ENCODE assay signal across 17 cellular contexts in genomic region chr3:187979543-187979942, GRCh38.
DNase-seq lines count a peak whose midpoint lies in the region; ATAC-seq and TF ChIP-seq lines count a peak whose summit lies in the region.
"Had no signal": no experiment of that assay in that cellular context is flagged by ENCODE, and none has a peak within 500 bp of the region (broad histone marks: within the 10 kb centered on the region; RNA-seq: fewer than 3 reads in every experiment).

No MANE protein-coding gene starts in this region.

- no peak for TF ChIP-seq POLR2A in Peyer's patch (IDR thresholded peaks at IDR 0.05)

- POLR2A ChIA-PET in CD8-positive, alpha-beta memory T cell (lab: Charles Lee): no interaction called here

- H3K4me3 Mint-ChIP-seq in CD8-positive, alpha-beta memory T cell: peak overlapping the region in 3 of 7 donors; percentile 3 to 64 (median 27)
- H3K4me3 Mint-ChIP-seq in activated naive CD8-positive, alpha-beta T cell treated with anti-CD3 and anti-CD28 coated beads for 36 hours: no peak overlapping the region
- H3K4me3 Mint-ChIP-seq: nephron had no signal

- CTCF ChIA-PET in CD8-positive, alpha-beta memory T cell (lab: Charles Lee): interaction anchor here (0.8 to 1.7 kb wide), 4 partner anchors 13 to 1062 kb away, joined by 3 to 5 read pairs (median 4); no protein-coding TSS in a partner anchor

- H3K4me2 ChIP-seq in BLaER1: peak overlapping the region; percentile 80

- H4K20me1 ChIP-seq in BLaER1: no peaks in the 10 kb centered on the region

- no peaks in the 10 kb centered on the region for H3K27me3 Mint-ChIP-seq in CD8-positive, alpha-beta memory T cell
- no peaks in the 10 kb centered on the region for H3K27me3 Mint-ChIP-seq in activated naive CD8-positive, alpha-beta T cell treated with anti-CD3 and anti-CD28 coated beads for 36 hours

- no peaks in the 10 kb centered on the region for H3K36me3 Mint-ChIP-seq in CD8-positive, alpha-beta memory T cell
- peaks cover 9% of the 10 kb centered on the region for H3K36me3 Mint-ChIP-seq in activated naive CD8-positive, alpha-beta T cell treated with anti-CD3 and anti-CD28 coated beads for 36 hours

- no peak for ATAC-seq in HG02870 (IDR thresholded peaks at IDR 0.05; ENCODE audit: unreplicated experiment)
- ATAC-seq: HCT116 had no signal

- DNase-seq in CD8-positive, alpha-beta memory T cell: peak in 2 of 5 donors; percentile 21 to 30
- DNase-seq in Peyer's patch: peak in 2 of 3 donors; percentile 85
- DNase-seq in activated naive CD8-positive, alpha-beta T cell treated with anti-CD3 and anti-CD28 coated beads for 36 hours: no peak
- DNase-seq in SKM-1 treated with dmso at 0.1 percent for 144 hours (lab: John Stamatoyannopoulos, UW; ENCODE audit: unreplicated experiment): no peak
- DNase-seq in GM13976 (ENCODE audit: low spot score): no peak
- DNase-seq in OCI-M1 (lab: John Stamatoyannopoulos, UW): no peak
- DNase-seq: BE2C, dorsolateral prefrontal cortex, left ventricle myocardium inferior, NCI-H2081, SJCRH30, thyroid gland had no signal

- H3K9me3 ChIP-seq in BLaER1: peaks cover 6% of the 10 kb centered on the region; the same call in 1 of the 2 replicates
- no peaks in the 10 kb centered on the region for H3K9me3 ChIP-seq in CD8-positive, alpha-beta memory T cell (ENCODE audit: low read length)
- H3K9me3 ChIP-seq in Peyer's patch: no peaks in the 10 kb centered on the region
- H3K9me3 ChIP-seq: BE2C, SJCRH30, thyroid gland had no signal

- H3K36me3 ChIP-seq in BLaER1 (no peaks in the 10 kb centered on the region), Peyer's patch (no peaks in the 10 kb centered on the region)
- H3K36me3 ChIP-seq in CD8-positive, alpha-beta memory T cell (ENCODE audit: insufficient read depth, low read length): no peaks in the 10 kb centered on the region
- H3K36me3 ChIP-seq: BE2C, left ventricle myocardium inferior, SJCRH30, thyroid gland had no signal

- H3K27me3 ChIP-seq in BLaER1: no peaks in the 10 kb centered on the region
- no peaks in the 10 kb centered on the region for H3K27me3 ChIP-seq in CD8-positive, alpha-beta memory T cell (ENCODE audit: insufficient read depth, low read length, poor library complexity, severe bottlenecking)
- H3K27me3 ChIP-seq in Peyer's patch: no peaks in the 10 kb centered on the region
- H3K27me3 ChIP-seq: BE2C, dorsolateral prefrontal cortex, SJCRH30, thyroid gland had no signal

- peaks cover 51 to 64% (median 58%) of the 10 kb centered on the region in 3 donors for H3K4me1 Mint-ChIP-seq in CD8-positive, alpha-beta memory T cell
- peaks cover 54% of the 10 kb centered on the region for H3K4me1 Mint-ChIP-seq in activated naive CD8-positive, alpha-beta T cell treated with anti-CD3 and anti-CD28 coated beads for 36 hours

- peak overlapping the region; percentile 21 to 88 (median 41) for H3K27ac Mint-ChIP-seq in CD8-positive, alpha-beta memory T cell
- H3K27ac Mint-ChIP-seq in activated naive CD8-positive, alpha-beta T cell treated with anti-CD3 and anti-CD28 coated beads for 36 hours: peak overlapping the region; percentile 55
- H3K27ac Mint-ChIP-seq: nephron had no signal

- in situ Hi-C loops in GM13976 (cut with MboI; ENCODE audit: low sequenced_read_pairs, unreplicated experiment): no loop called here

- H3K9me3 Mint-ChIP-seq in CD8-positive, alpha-beta memory T cell: peaks cover 0 to 4% (median 0%) of the 10 kb centered on the region in 5 donors
- peaks cover 7% of the 10 kb centered on the region for H3K9me3 Mint-ChIP-seq in activated naive CD8-positive, alpha-beta T cell treated with anti-CD3 and anti-CD28 coated beads for 36 hours
- H3K9me3 Mint-ChIP-seq: nephron had no signal

- H3K9ac ChIP-seq in BLaER1: peak overlapping the region; percentile 38; the same call in 1 of the 2 replicates

- TF ChIP-seq CTCF in Peyer's patch (IDR thresholded peaks at IDR 0.05): no peak
- TF ChIP-seq CTCF in GM13976 (IDR thresholded peaks at IDR 0.05; ENCODE audit: borderline replicate concordance, control extremely low read depth, extremely low read depth, insufficient read depth, missing control alignments): no peak

- H3K4me1 ChIP-seq in BLaER1 (peaks cover 99% of the 10 kb centered on the region), Peyer's patch (peaks cover 0 to 7% (median 2%) of the 10 kb centered on the region in 4 donors)
- peaks cover 45% of the 10 kb centered on the region for H3K4me1 ChIP-seq in CD8-positive, alpha-beta memory T cell (ENCODE audit: insufficient read depth, low read length)
- H3K4me1 ChIP-seq: BE2C, SJCRH30 had no signal

- H3K27ac ChIP-seq in BLaER1 (peak overlapping the region; percentile 80), Peyer's patch (peak overlapping the region in 2 of 4 donors; percentile 8 to 59)
- H3K27ac ChIP-seq in CD8-positive, alpha-beta memory T cell (ENCODE audit: low read depth, low read length): no peak overlapping the region
- H3K27ac ChIP-seq: dorsolateral prefrontal cortex, HL-60, left ventricle myocardium inferior, SJCRH30, thyroid gland had no signal

- H3K4me3 ChIP-seq in BLaER1 (no peak overlapping the region), Peyer's patch (no peak overlapping the region)
- no peak overlapping the region for H3K4me3 ChIP-seq in CD8-positive, alpha-beta memory T cell (ENCODE audit: low read length)
- H3K4me3 ChIP-seq: dorsolateral prefrontal cortex, left ventricle myocardium inferior, SJCRH30, thyroid gland had no signal

Comparison
In these comparisons a context has a peak if more than half of its experiments do, and no peak if none do; other contexts are left out.
1. DNase-seq: peak in Peyer's patch (2 of 3); none in activated naive CD8-positive, alpha-beta T cell treated with anti-CD3 and anti-CD28 coated beads for 36 hours (single experiment), SKM-1 treated with dmso at 0.1 percent for 144 hours (single experiment), GM13976 (single experiment) and OCI-M1 (single experiment).